Comparison of ENCODE assay signal across 1 cellular context in genomic region chr3:183884097-183884436, GRCh38.
TF ChIP-seq lines count a peak whose summit lies in the region.

No MANE protein-coding gene starts in this region.

TF ChIP-seq in neural cell, 6 proteins besides CTCF, POLR2A, EP300 and RAD21 (continued from another document):
- TF ChIP-seq POLR2AphosphoS5 (IDR thresholded peaks at IDR 0.05) (no peak), EZH2 (IDR thresholded peaks at IDR 0.05; ENCODE audit: borderline replicate concordance, insufficient read depth, low read length, poor library complexity, severe bottlenecking) (no peak), SMC3 (conservative IDR thresholded peaks at IDR 0.05; ENCODE audit: poor library complexity) (no peak), MXI1 (conservative IDR thresholded peaks at IDR 0.05; ENCODE audit: poor library complexity, severe bottlenecking) (no peak)
